In genomic region chr1:153548722-153549695, GRCh38 we compare ENCODE assay signal across 8 cellular contexts. TPM values are rescaled to one million over a fixed set of nuclear protein-coding genes. Genes with fewer than 3 reads are reported as not detected.
DNase-seq lines count a peak whose midpoint lies in the region; ATAC-seq and TF ChIP-seq lines count a peak whose summit lies in the region.

Gene S100A3 (minus strand): TSS chr1:153549258. CDS start chr1:153548485, 773 bp downstream.

- H3K27me3 Mint-ChIP-seq in activated naive CD8-positive, alpha-beta T cell treated with anti-CD3 and anti-CD28 coated beads, Interleukin-2, amount 10 ng/mL, durations not matched to agents 7 days and 5 days: no peaks in the 10 kb centered on the region
- no peaks in the 10 kb centered on the region for H3K27me3 Mint-ChIP-seq in activated naive CD8-positive, alpha-beta T cell treated with anti-CD3 and anti-CD28 coated beads for 36 hours
- no peaks in the 10 kb centered on the region for H3K27me3 Mint-ChIP-seq in chondrocyte (ENCODE audit: low read depth)

- no peak within 1 kb of the TSS for H3K23ac ChIP-seq in mesendoderm (ENCODE audit: low read length)

- H2AK5ac ChIP-seq in mesendoderm (ENCODE audit: low read length): no peak within 1 kb of the TSS

- H3K27me3 ChIP-seq in mesendoderm (ENCODE audit: insufficient read depth, low read length, poor library complexity): no peaks in the 10 kb centered on the region

- H3K9me3 Mint-ChIP-seq in activated naive CD8-positive, alpha-beta T cell treated with anti-CD3 and anti-CD28 coated beads, Interleukin-2, amount 10 ng/mL, durations not matched to agents 7 days and 5 days: no peaks in the 10 kb centered on the region
- peaks cover 2% of the 10 kb centered on the region for H3K9me3 Mint-ChIP-seq in activated naive CD8-positive, alpha-beta T cell treated with anti-CD3 and anti-CD28 coated beads for 36 hours
- no peaks in the 10 kb centered on the region for H3K9me3 Mint-ChIP-seq in chondrocyte (ENCODE audit: low read depth)

- H2BK5ac ChIP-seq in mesendoderm (ENCODE audit: low read length): no peak within 1 kb of the TSS

- no peak within 1 kb of the TSS for H3K4me2 ChIP-seq in mesendoderm (ENCODE audit: low read length)

- H3K9ac ChIP-seq in mesendoderm (ENCODE audit: low read length): no peak within 1 kb of the TSS

- POLR2A ChIA-PET in activated naive CD8-positive, alpha-beta T cell treated with anti-CD3 and anti-CD28 coated beads, Interleukin-2, amount 10 ng/mL, durations not matched to agents 7 days and 5 days (lab: Charles Lee): interaction anchor here (0.6 to 1.0 kb wide), 2 partner anchors 13 to 108 kb away, joined by 3 to 6 read pairs; partner anchors contain the start of gene S100A6

- H2BK120ac ChIP-seq in mesendoderm (ENCODE audit: low read depth, low read length): no peak within 1 kb of the TSS

- H3K4me3 ChIP-seq in mesendoderm (ENCODE audit: low read length): no peak within 1 kb of the TSS

- no peak within 1 kb of the TSS for H4K8ac ChIP-seq in mesendoderm (ENCODE audit: low read depth, low read length)

- H3K36me3 ChIP-seq in mesendoderm (ENCODE audit: control insufficient read depth, insufficient read depth, low read length): no peaks in the 10 kb centered on the region

- H3K27ac ChIP-seq in mesendoderm (ENCODE audit: low read depth, low read length): no peak within 1 kb of the TSS

- peak within 1 kb of the TSS; percentile 46 for H3K56ac ChIP-seq in mesendoderm (ENCODE audit: low read length)

- peak within 1 kb of the TSS; percentile 50 for H3K27ac Mint-ChIP-seq in activated naive CD8-positive, alpha-beta T cell treated with anti-CD3 and anti-CD28 coated beads, Interleukin-2, amount 10 ng/mL, durations not matched to agents 7 days and 5 days
- H3K27ac Mint-ChIP-seq in activated naive CD8-positive, alpha-beta T cell treated with anti-CD3 and anti-CD28 coated beads for 36 hours: no peak within 1 kb of the TSS
- H3K27ac Mint-ChIP-seq in chondrocyte (ENCODE audit: unreplicated experiment): peak within 1 kb of the TSS; percentile 98

- TF ChIP-seq CTCF in chondrocyte (IDR thresholded peaks at IDR 0.05) (peak; percentile 44), GM13976 (IDR thresholded peaks at IDR 0.05; ENCODE audit: borderline replicate concordance, control extremely low read depth, extremely low read depth, insufficient read depth, missing control alignments) (no peak)

- H4K5ac ChIP-seq in mesendoderm (ENCODE audit: low read length): no peak within 1 kb of the TSS

- DNase-seq in activated naive CD8-positive, alpha-beta T cell treated with anti-CD3 and anti-CD28 coated beads, Interleukin-2, amount 10 ng/mL, durations not matched to agents 7 days and 5 days: no peak
- no peak for DNase-seq in activated naive CD8-positive, alpha-beta T cell treated with anti-CD3 and anti-CD28 coated beads for 36 hours
- peak; percentile 84 for DNase-seq in chondrocyte (ENCODE audit: low spot score)
- no peak for DNase-seq in mesendoderm
- DNase-seq in activated T-cell treated with anti-CD3 and anti-CD28 coated beads, Interleukin-2, amount 50 U/mL, for 48 hours: no peak
- no peak for DNase-seq in AML-193 (lab: John Stamatoyannopoulos, UW)
- no peak for DNase-seq in occipital lobe (lab: John Stamatoyannopoulos, UW)
- DNase-seq in GM13976 (ENCODE audit: low spot score): no peak

- H3K79me2 ChIP-seq in mesendoderm (ENCODE audit: control insufficient read depth, insufficient read depth, low read length): no peaks in the 10 kb centered on the region

- H3K79me1 ChIP-seq in mesendoderm (ENCODE audit: low read length): no peaks in the 10 kb centered on the region

- ATAC-seq in activated naive CD8-positive, alpha-beta T cell treated with anti-CD3 and anti-CD28 coated beads, Interleukin-2, amount 10 ng/mL, durations not matched to agents 7 days and 5 days (ENCODE audit: low read depth): no peak

- H3K4me1 Mint-ChIP-seq in activated naive CD8-positive, alpha-beta T cell treated with anti-CD3 and anti-CD28 coated beads, Interleukin-2, amount 10 ng/mL, durations not matched to agents 7 days and 5 days: peaks cover 35% of the 10 kb centered on the region
- H3K4me1 Mint-ChIP-seq in activated naive CD8-positive, alpha-beta T cell treated with anti-CD3 and anti-CD28 coated beads for 36 hours: peaks cover 33% of the 10 kb centered on the region
- peaks cover 82% of the 10 kb centered on the region for H3K4me1 Mint-ChIP-seq in chondrocyte (ENCODE audit: low read depth)

- H3K4me1 ChIP-seq in mesendoderm (ENCODE audit: control insufficient read depth, low read depth, low read length): peaks cover 12% of the 10 kb centered on the region

- H3K4ac ChIP-seq in mesendoderm (ENCODE audit: low read depth, low read length): no peak within 1 kb of the TSS

- no peak within 1 kb of the TSS for H2BK15ac ChIP-seq in mesendoderm (replicated peaks; ENCODE audit: low read depth)

- no peak within 1 kb of the TSS for H3K18ac ChIP-seq in mesendoderm (ENCODE audit: low read length)

- no CpG with 5 or more reads among the region's 14 CpGs for WGBS in mesendoderm (ENCODE audit: extremely low coverage, insufficient coverage, low lambda C conversion rate)

- no peak within 1 kb of the TSS for H3K4me3 Mint-ChIP-seq in activated naive CD8-positive, alpha-beta T cell treated with anti-CD3 and anti-CD28 coated beads, Interleukin-2, amount 10 ng/mL, durations not matched to agents 7 days and 5 days
- no peak within 1 kb of the TSS for H3K4me3 Mint-ChIP-seq in activated naive CD8-positive, alpha-beta T cell treated with anti-CD3 and anti-CD28 coated beads for 36 hours
- H3K4me3 Mint-ChIP-seq in chondrocyte (ENCODE audit: unreplicated experiment): no peak within 1 kb of the TSS

- peaks cover 10% of the 10 kb centered on the region for H3K36me3 Mint-ChIP-seq in activated naive CD8-positive, alpha-beta T cell treated with anti-CD3 and anti-CD28 coated beads, Interleukin-2, amount 10 ng/mL, durations not matched to agents 7 days and 5 days
- peaks cover 8% of the 10 kb centered on the region for H3K36me3 Mint-ChIP-seq in activated naive CD8-positive, alpha-beta T cell treated with anti-CD3 and anti-CD28 coated beads for 36 hours
- no peaks in the 10 kb centered on the region for H3K36me3 Mint-ChIP-seq in chondrocyte (ENCODE audit: low read depth)

- in situ Hi-C loops in GM13976 (cut with MboI; ENCODE audit: low sequenced_read_pairs, unreplicated experiment): no loop called here

RNA-seq across cellular contexts. Expression of gene S100A3, which starts in this region (rescaled TPM):
- not detected for total RNA-seq in activated naive CD8-positive, alpha-beta T cell treated with anti-CD3 and anti-CD28 coated beads, Interleukin-2, amount 10 ng/mL, durations not matched to agents 7 days and 5 days
- total RNA-seq in activated naive CD8-positive, alpha-beta T cell treated with anti-CD3 and anti-CD28 coated beads for 36 hours: not detected
- total RNA-seq in chondrocyte (6.5 to 10.8 TPM (median 8.7 TPM) in 3 replicates), occipital lobe (not detected)
- polyA plus RNA-seq in mesendoderm (2013, experiment 1 of 2): 0.48 TPM
- 0.55 TPM for polyA plus RNA-seq in mesendoderm (2013, experiment 2 of 2)
